19 cellular contexts compared by ENCODE assay signal in genomic region chr5:89010512-89010911, GRCh38.
"Had no signal": no experiment of that assay in that cellular context is flagged by ENCODE, and none has a peak within 500 bp of the region (broad histone marks: within the 10 kb centered on the region; RNA-seq: fewer than 3 reads in every experiment).

No MANE protein-coding gene starts in this region.

- DNase-seq: KBM-7, MV-4-11, NCI-H1048, NCI-H1105, NCI-H1417, NCI-H1436 treated with DMSO at 0.1 percent for 48 hours, NCI-H1694, NCI-H187 treated with DMSO at 0.1 percent for 48 hours, NCI-H2029 treated with DMSO at 0.1 percent for 48 hours, NCI-H2171, NCI-H226, NCI-H446, NCI-H510A, NCI-H524 treated with DMSO at 0.1 percent for 48 hours, NCI-H69, NCI-H774, Right ventricle myocardium superior, RPMI8226, SIG-M5 had no signal
